In the genomic region with DNA sequence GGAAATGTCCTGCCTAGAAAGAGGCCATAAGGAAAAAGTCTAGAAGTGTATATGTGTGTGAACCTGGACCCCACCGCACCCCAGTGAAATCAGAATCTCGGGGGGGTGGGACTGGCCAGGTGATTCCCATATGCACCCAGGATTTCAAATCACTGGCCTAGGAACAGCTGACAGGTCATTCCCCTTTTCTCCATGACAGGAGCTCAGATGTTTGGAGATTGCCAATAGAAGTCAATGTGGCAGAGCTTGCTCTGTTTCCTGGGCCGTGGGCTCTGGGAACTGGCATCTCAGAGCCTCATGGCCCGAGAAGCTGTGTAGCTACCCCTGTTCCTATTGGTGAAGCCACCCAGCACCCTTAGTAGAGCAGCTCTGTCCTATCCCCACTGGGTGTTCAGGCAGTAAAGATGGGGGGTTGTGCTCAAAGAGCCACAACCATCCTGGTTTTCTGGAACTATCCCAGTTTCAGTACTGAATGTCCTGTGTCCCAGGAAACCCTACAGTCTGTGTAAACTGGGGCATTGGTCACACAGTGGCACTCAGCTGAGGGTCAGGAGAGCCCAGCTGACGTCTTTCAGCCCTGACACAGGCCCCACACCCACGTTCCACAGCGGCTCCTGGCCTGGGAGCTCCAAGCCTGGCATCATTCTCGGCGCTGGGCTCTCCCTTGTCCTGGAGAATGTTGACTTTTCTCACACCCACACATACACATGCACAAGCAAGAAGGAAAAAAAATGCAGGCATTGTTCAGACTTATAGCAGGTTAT, we compare ENCODE assay signal across 15 cellular contexts. TPM values are rescaled to one million over a fixed set of nuclear protein-coding genes. Genes with fewer than 3 reads are reported as not detected.
DNase-seq lines count a peak whose midpoint lies in the region; ATAC-seq, FAIRE-seq and TF ChIP-seq lines count a peak whose summit lies in the region.
"Had no signal": no experiment of that assay in that cellular context is flagged by ENCODE, and none has a peak within 500 bp of the region (broad histone marks: within the 10 kb centered on the region; RNA-seq: fewer than 3 reads in every experiment).

No MANE protein-coding gene starts in this region.

- H3K27me3 Mint-ChIP-seq in nephron (ENCODE audit: low read depth): peaks cover 26% of the 10 kb centered on the region
- peaks cover 23% of the 10 kb centered on the region for H3K27me3 Mint-ChIP-seq in activated T-helper 2 cell treated with anti-CD3 and anti-CD28 coated beads, Interferon-gamma antibody, Interleukin-2, Interleukin-4, amounts not matched to agents 10 μg/mL and 5 μg/mL and 100 μg/mL, durations not matched to agents 14 hours and 24 hours and 36 hours (ENCODE audit: low read depth)

- ATAC-seq in HepG2: no peak; the same call in 2 of the 3 replicates
- ATAC-seq in aorta (ENCODE audit: low FRiP score): peak; percentile 68
- ATAC-seq in SK-N-SH treated with all-trans-retinoic acid at 6 μM for 48 hours: no peak
- ATAC-seq: activated CD4-positive, alpha-beta T cell treated with anti-CD3 and anti-CD28 coated beads for 36 hours; GM12878 had no signal

- TF ChIP-seq CTCF in liver (IDR thresholded peaks at IDR 0.05; ENCODE audit: low read depth, low read length, missing input control): no peak
- no peak for TF ChIP-seq CTCF in HepG2 (CRISPR knock-in tag; IDR thresholded peaks at IDR 0.05)
- no peak for TF ChIP-seq CTCF in nephron (IDR thresholded peaks at IDR 0.05; ENCODE audit: unreplicated experiment in 3 of 3)

- CTCF ChIA-PET in HepG2 (lab: Yijun Ruan, JAX; ENCODE audit: low intra/inter-chr PET ratio, low total read pairs): no interaction called here

- no peak overlapping the region for H3K4me3 Mint-ChIP-seq in nephron
- H3K4me3 Mint-ChIP-seq in activated T-helper 2 cell treated with anti-CD3 and anti-CD28 coated beads, Interferon-gamma antibody, Interleukin-2, Interleukin-4, amounts not matched to agents 10 μg/mL and 5 μg/mL and 100 μg/mL, durations not matched to agents 14 hours and 24 hours and 36 hours (ENCODE audit: low read depth): no peak overlapping the region
- H3K4me3 Mint-ChIP-seq: activated CD4-positive, alpha-beta T cell treated with anti-CD3 and anti-CD28 coated beads for 36 hours had no signal

- H3K9ac ChIP-seq in liver (ENCODE audit: low read depth in 1 of 2, low read length in 2 of 2): peak overlapping the region in 1 of 2 donors; percentile 92
- no peak overlapping the region for H3K9ac ChIP-seq in HepG2 (ENCODE audit: insufficient read depth, low read depth, low read length)

- TF ChIP-seq RAD21 in liver (IDR thresholded peaks at IDR 0.05) (peak in 1 of 2 donors; percentile 55), HepG2 (CRISPR knock-in tag; IDR thresholded peaks at IDR 0.05) (no peak)

- H3K9me3 ChIP-seq in liver (ENCODE audit: control insufficient read depth in 4 of 4, low read length in 3 of 4) (no peaks in the 10 kb centered on the region), HepG2 (ENCODE audit: low read length) (no peaks in the 10 kb centered on the region), aorta (ENCODE audit: control insufficient read depth, low read length) (no peaks in the 10 kb centered on the region)

- peaks cover 27 to 56% (median 37%) of the 10 kb centered on the region in 4 donors for H3K4me1 ChIP-seq in liver (ENCODE audit: control insufficient read depth in 4 of 4, insufficient read depth in 4 of 4, low read length in 3 of 4)
- H3K4me1 ChIP-seq in HepG2 (ENCODE audit: insufficient read depth, low read length): peaks cover 11% of the 10 kb centered on the region
- no peaks in the 10 kb centered on the region for H3K4me1 ChIP-seq in aorta (ENCODE audit: control insufficient read depth in 1 of 2, insufficient read depth in 2 of 2, low read length in 2 of 2)

- peak overlapping the region in 2 of 3 experiments; percentile 34 to 76 for H3K27ac Mint-ChIP-seq in nephron
- H3K27ac Mint-ChIP-seq in activated T-helper 2 cell treated with anti-CD3 and anti-CD28 coated beads, Interferon-gamma antibody, Interleukin-2, Interleukin-4, amounts not matched to agents 10 μg/mL and 5 μg/mL and 100 μg/mL, durations not matched to agents 14 hours and 24 hours and 36 hours: no peak overlapping the region
- H3K27ac Mint-ChIP-seq: activated CD4-positive, alpha-beta T cell treated with anti-CD3 and anti-CD28 coated beads for 36 hours had no signal

- H3K4me3 ChIP-seq in liver (ENCODE audit: low read depth in 1 of 3, low read length in 3 of 3) (no peak overlapping the region), HepG2 (replicated peaks in 1 of 3; ENCODE audit: insufficient read depth in 1 of 3, low read depth in 2 of 3, low read length in 3 of 3) (no peak overlapping the region), aorta (ENCODE audit: low read length in 2 of 2) (no peak overlapping the region)
- H3K4me3 ChIP-seq: GM12878 had no signal

- H3K9me3 Mint-ChIP-seq in nephron: no peaks in the 10 kb centered on the region
- H3K9me3 Mint-ChIP-seq in activated T-helper 2 cell treated with anti-CD3 and anti-CD28 coated beads, Interferon-gamma antibody, Interleukin-2, Interleukin-4, amounts not matched to agents 10 μg/mL and 5 μg/mL and 100 μg/mL, durations not matched to agents 14 hours and 24 hours and 36 hours: no peaks in the 10 kb centered on the region

- peaks cover 5% of the 10 kb centered on the region for H3K4me1 Mint-ChIP-seq in nephron
- peaks cover 22% of the 10 kb centered on the region for H3K4me1 Mint-ChIP-seq in activated T-helper 2 cell treated with anti-CD3 and anti-CD28 coated beads, Interferon-gamma antibody, Interleukin-2, Interleukin-4, amounts not matched to agents 10 μg/mL and 5 μg/mL and 100 μg/mL, durations not matched to agents 14 hours and 24 hours and 36 hours (ENCODE audit: low read depth)

- DNase-seq in HepG2 (ENCODE audit: low spot score) (no peak), fibroblast of gingiva (ENCODE audit: low read depth) (peak; percentile 71), aorta (peak; percentile 74 to 87), HuH-7.5 (ENCODE audit: low spot score) (no peak)
- DNase-seq in activated T-helper 2 cell treated with anti-CD3 and anti-CD28 coated beads, Interferon-gamma antibody, Interleukin-2, Interleukin-4, amounts not matched to agents 10 μg/mL and 5 μg/mL and 100 μg/mL, durations not matched to agents 14 hours and 24 hours and 36 hours (ENCODE audit: low spot score): no peak
- DNase-seq: activated CD4-positive, alpha-beta T cell treated with anti-CD3 and anti-CD28 coated beads for 36 hours; mesendoderm; NCI-H1048; stimulated activated CD4-positive, alpha-beta T cell treated with anti-CD3 and anti-CD28 coated beads, Interleukin-2, amount 100 ng/mL, for 48 hours had no signal

- H3K79me2 ChIP-seq in HepG2 (ENCODE audit: insufficient read depth, low read length): no peaks in the 10 kb centered on the region

- intact Hi-C loops in HepG2 (cut with micrococcal nuclease; ENCODE audit: unreplicated experiment) (no loop called here), aorta (cut with DNase I) (no loop called here)
- intact Hi-C loops in activated T-helper 2 cell treated with anti-CD3 and anti-CD28 coated beads, Interferon-gamma antibody, Interleukin-2, Interleukin-4, amounts not matched to agents 10 μg/mL and 5 μg/mL and 100 μg/mL, durations not matched to agents 14 hours and 24 hours and 36 hours (cut with micrococcal nuclease): no loop called here

- FAIRE-seq in HepG2 (lab: Jason Lieb, UNC): no peak
- FAIRE-seq: colon, GM12878 had no signal

- in situ Hi-C loops in HepG2 (cut with HindIII; ENCODE audit: extremely low pct_ligation_motif_present, low pct_unique_long_range_greater_than_20kb): loop anchor here (5.0 kb wide), 1 partner anchor 36 kb away; no protein-coding TSS in a partner anchor

- no peaks in the 10 kb centered on the region for H3K36me3 Mint-ChIP-seq in nephron (ENCODE audit: low read depth)
- no peaks in the 10 kb centered on the region for H3K36me3 Mint-ChIP-seq in activated T-helper 2 cell treated with anti-CD3 and anti-CD28 coated beads, Interferon-gamma antibody, Interleukin-2, Interleukin-4, amounts not matched to agents 10 μg/mL and 5 μg/mL and 100 μg/mL, durations not matched to agents 14 hours and 24 hours and 36 hours (ENCODE audit: low read depth)

- POLR2A ChIA-PET in HepG2 (lab: Yijun Ruan, JAX): interaction anchor here (0.6 kb wide), 1 partner anchor 29 kb away, joined by 3 read pairs; no protein-coding TSS in a partner anchor

- no peak overlapping the region for H3K4me2 ChIP-seq in HepG2 (ENCODE audit: low read depth, low read length)

- no TSS peak for BruUV-seq in HepG2 (replicated peaks; lab: Mats Ljungman, UMichigan)

- no peaks in the 10 kb centered on the region for H4K20me1 ChIP-seq in HepG2 (ENCODE audit: insufficient read depth, low read length)

- no peak for TF ChIP-seq POLR2A in HepG2 (IDR thresholded peaks at IDR 0.05; ENCODE audit: insufficient read depth in 1 of 2, low read depth in 2 of 2, low read length in 2 of 2)

- TF ChIP-seq EP300 in HepG2 (IDR thresholded peaks at IDR 0.05; ENCODE audit: low read depth in 2 of 2, low read length in 2 of 2) (no peak), HepG2 (CRISPR knock-in tag; IDR thresholded peaks at IDR 0.05; ENCODE audit: borderline replicate concordance) (no peak)

- H3K36me3 ChIP-seq in liver (ENCODE audit: control insufficient read depth in 4 of 4, insufficient read depth in 3 of 4, low read depth in 1 of 4, low read length in 3 of 4) (no peaks in the 10 kb centered on the region), HepG2 (replicated peaks in 1 of 2; ENCODE audit: control insufficient read depth in 1 of 2, insufficient read depth in 2 of 2, low read length in 2 of 2) (no peaks in the 10 kb centered on the region), aorta (ENCODE audit: control insufficient read depth in 1 of 2, insufficient read depth in 2 of 2, low read length in 1 of 2) (no peaks in the 10 kb centered on the region)

- no peak overlapping the region for H2AFZ ChIP-seq in HepG2 (ENCODE audit: low read length)

- H3K27ac ChIP-seq in liver (ENCODE audit: low read depth in 1 of 2, low read length in 2 of 2) (peak overlapping the region; percentile 96 to 99), HepG2 (ENCODE audit: extremely low read length, insufficient read depth, low read length) (no peak overlapping the region), aorta (ENCODE audit: low read depth in 1 of 2, low read length in 2 of 2) (no peak overlapping the region)

- H3K27me3 ChIP-seq in liver (ENCODE audit: control insufficient read depth in 4 of 4, insufficient read depth in 4 of 4, low read length in 3 of 4): no peaks in the 10 kb centered on the region
- peaks cover 13 to 67% of the 10 kb centered on the region in 2 experiments; a peak in 4 of 5 replicates for H3K27me3 ChIP-seq in HepG2 (ENCODE audit: control insufficient read depth in 1 of 2, insufficient read depth in 2 of 2, low read length in 2 of 2)
- no peaks in the 10 kb centered on the region for H3K27me3 ChIP-seq in aorta (ENCODE audit: control insufficient read depth in 1 of 2, insufficient read depth in 2 of 2, low read length in 1 of 2)

- 32% methylated on average over 9 of the region's 9 CpGs for WGBS in liver
- WGBS in HepG2 (ENCODE audit: low lambda C conversion rate): 15% methylated on average over 9 of the region's 9 CpGs
- WGBS in aorta, 2 donors: 43 to 44% methylated on average over 9 of the region's 9 CpGs

RNA-seq across cellular contexts. Expression of a gene that starts 18.9 kb away (rescaled TPM):
- total RNA-seq in liver: under 1 TPM in 1 of 2 donors, not detected in 1; 0.75 TPM
- polyA plus RNA-seq in liver: 1 to 10 TPM; 1.3 to 4.8 TPM
- total RNA-seq in HepG2 (2016; rRNA removed; fragmentation: Illumina TruSeq; extraction: Trizol): not detected in 2 replicates
- total RNA-seq in HepG2 (2016; cell fraction: cytosol; rRNA removed; fragmentation: Illumina TruSeq; extraction: Trizol; ENCODE audit: low read depth): not detected in 2 replicates
- not detected in 2 replicates for total RNA-seq in HepG2 (2016; cell fraction: insoluble cytoplasmic fraction; rRNA removed; fragmentation: Illumina TruSeq; extraction: Trizol)
- total RNA-seq in HepG2 (2016; cell fraction: membrane; rRNA removed; fragmentation: Illumina TruSeq; extraction: Trizol): not detected in 2 replicates
- total RNA-seq in HepG2 (2016; cell fraction: nucleus; rRNA removed; fragmentation: Illumina TruSeq; extraction: Trizol): not detected in 2 replicates
- not detected in 2 replicates for polyA plus RNA-seq in HepG2 (2011; rRNA removed)
- polyA plus RNA-seq in HepG2 (2011; cell fraction: cytosol; rRNA removed): not detected in 2 replicates
- polyA plus RNA-seq in HepG2 (2011; cell fraction: nucleus; rRNA removed): 0.23 TPM in 1 of 2 replicates, not detected in the other
- polyA plus RNA-seq in HepG2 (2012): 0.07 and 0.16 TPM in 2 replicates
- not detected in 2 replicates for polyA plus RNA-seq in HepG2 (2016; cell fraction: cytosol; fragmentation: Illumina TruSeq; extraction: Trizol; ENCODE audit: low read depth)
- polyA plus RNA-seq in HepG2 (2016; cell fraction: insoluble cytoplasmic fraction; fragmentation: Illumina TruSeq; extraction: Trizol; ENCODE audit: low read depth): not detected in 2 replicates
- polyA plus RNA-seq in HepG2 (2016; cell fraction: membrane; fragmentation: Illumina TruSeq; extraction: Trizol; ENCODE audit: low read depth): not detected in 2 replicates
- not detected in 2 replicates for polyA plus RNA-seq in HepG2 (2016; cell fraction: nucleus; fragmentation: Illumina TruSeq; extraction: Trizol; ENCODE audit: insufficient read depth, low read depth)
- polyA minus RNA-seq in HepG2 (2011; rRNA and poly(A)+ RNA removed; ENCODE audit: low replicate concordance): not detected in 2 replicates
- polyA minus RNA-seq in HepG2 (2011; cell fraction: cytosol; rRNA and poly(A)+ RNA removed): not detected in 2 replicates
- not detected in 2 replicates for polyA minus RNA-seq in HepG2 (2011; cell fraction: nucleus; rRNA and poly(A)+ RNA removed)
- 1 to 10 TPM; 2.1 to 8.0 TPM for total RNA-seq in aorta
- under 1 TPM in 1 of 2 donors, not detected in 1; 0.43 TPM for polyA plus RNA-seq in aorta
- 21.9 and 23.5 TPM in 2 replicates for total RNA-seq in activated T-helper 2 cell treated with anti-CD3 and anti-CD28 coated beads, Interferon-gamma antibody, Interleukin-2, Interleukin-4, amounts not matched to agents 10 μg/mL and 5 μg/mL and 100 μg/mL, durations not matched to agents 14 hours and 24 hours and 36 hours
- polyA plus RNA-seq: BJ had no signal

RNA-seq across cellular contexts. Expression of a gene that starts 40.8 kb away (rescaled TPM):
- total RNA-seq in liver: 10 to 100 TPM in 1 of 2 donors, under 1 TPM in 1; 0.33 to 37.7 TPM
- polyA plus RNA-seq in liver: 10 to 100 TPM; 20.4 to 33.2 TPM
- total RNA-seq in HepG2 (2016; rRNA removed; fragmentation: Illumina TruSeq; extraction: Trizol): 0.11 and 0.13 TPM in 2 replicates
- 0.10 TPM in 1 of 2 replicates, not detected in the other for total RNA-seq in HepG2 (2016; cell fraction: cytosol; rRNA removed; fragmentation: Illumina TruSeq; extraction: Trizol; ENCODE audit: low read depth)
- total RNA-seq in HepG2 (2016; cell fraction: insoluble cytoplasmic fraction; rRNA removed; fragmentation: Illumina TruSeq; extraction: Trizol): 0.13 and 0.21 TPM in 2 replicates
- 0.12 and 0.21 TPM in 2 replicates for total RNA-seq in HepG2 (2016; cell fraction: membrane; rRNA removed; fragmentation: Illumina TruSeq; extraction: Trizol)
- total RNA-seq in HepG2 (2016; cell fraction: nucleus; rRNA removed; fragmentation: Illumina TruSeq; extraction: Trizol): 0.34 and 0.38 TPM in 2 replicates
- 0.22 and 0.61 TPM in 2 replicates for polyA plus RNA-seq in HepG2 (2011; rRNA removed)
- 0.23 and 0.62 TPM in 2 replicates for polyA plus RNA-seq in HepG2 (2011; cell fraction: cytosol; rRNA removed)
- polyA plus RNA-seq in HepG2 (2011; cell fraction: nucleus; rRNA removed): 0.55 and 0.88 TPM in 2 replicates
- 0.13 TPM in 1 of 2 replicates, not detected in the other for polyA plus RNA-seq in HepG2 (2012)
- not detected in 2 replicates for polyA plus RNA-seq in HepG2 (2016; cell fraction: cytosol; fragmentation: Illumina TruSeq; extraction: Trizol; ENCODE audit: low read depth)
- polyA plus RNA-seq in HepG2 (2016; cell fraction: insoluble cytoplasmic fraction; fragmentation: Illumina TruSeq; extraction: Trizol; ENCODE audit: low read depth): 0.11 and 0.14 TPM in 2 replicates
- 0.13 TPM in 1 of 2 replicates, not detected in the other for polyA plus RNA-seq in HepG2 (2016; cell fraction: membrane; fragmentation: Illumina TruSeq; extraction: Trizol; ENCODE audit: low read depth)
- 0.15 and 0.25 TPM in 2 replicates for polyA plus RNA-seq in HepG2 (2016; cell fraction: nucleus; fragmentation: Illumina TruSeq; extraction: Trizol; ENCODE audit: insufficient read depth, low read depth)
- polyA minus RNA-seq in HepG2 (2011; rRNA and poly(A)+ RNA removed; ENCODE audit: low replicate concordance): 1.6 and 10.7 TPM in 2 replicates
- polyA minus RNA-seq in HepG2 (2011; cell fraction: cytosol; rRNA and poly(A)+ RNA removed): 0.44 TPM in 1 of 2 replicates, not detected in the other
- 0.62 and 1.4 TPM in 2 replicates for polyA minus RNA-seq in HepG2 (2011; cell fraction: nucleus; rRNA and poly(A)+ RNA removed)
- total RNA-seq in aorta: 10 to 100 TPM; 56.7 to 68.5 TPM
- 10 to 100 TPM; 51.5 to 78.8 TPM for polyA plus RNA-seq in aorta
- total RNA-seq in activated T-helper 2 cell treated with anti-CD3 and anti-CD28 coated beads, Interferon-gamma antibody, Interleukin-2, Interleukin-4, amounts not matched to agents 10 μg/mL and 5 μg/mL and 100 μg/mL, durations not matched to agents 14 hours and 24 hours and 36 hours: 0.07 and 0.11 TPM in 2 replicates
- total RNA-seq: activated CD4-positive, alpha-beta T cell treated with anti-CD3 and anti-CD28 coated beads for 36 hours; GM12878 had no signal

RNA-seq across cellular contexts. Expression of a gene that starts 45.0 kb away (rescaled TPM):
- total RNA-seq in liver (not detected), HepG2 (2016; rRNA removed; fragmentation: Illumina TruSeq; extraction: Trizol) (not detected in 2 replicates), aorta (1 to 10 TPM in 1 of 2 donors, not detected in 1; 1.7 TPM)
- polyA plus RNA-seq in liver (not detected), HepG2 (2011; rRNA removed) (not detected in 2 replicates), aorta (1 to 10 TPM; 2.3 to 8.1 TPM)
- not detected in 2 replicates for total RNA-seq in HepG2 (2016; cell fraction: cytosol; rRNA removed; fragmentation: Illumina TruSeq; extraction: Trizol; ENCODE audit: low read depth)
- not detected in 2 replicates for total RNA-seq in HepG2 (2016; cell fraction: insoluble cytoplasmic fraction; rRNA removed; fragmentation: Illumina TruSeq; extraction: Trizol)
- total RNA-seq in HepG2 (2016; cell fraction: membrane; rRNA removed; fragmentation: Illumina TruSeq; extraction: Trizol): not detected in 2 replicates
- total RNA-seq in HepG2 (2016; cell fraction: nucleus; rRNA removed; fragmentation: Illumina TruSeq; extraction: Trizol): not detected in 2 replicates
- not detected in 2 replicates for polyA plus RNA-seq in HepG2 (2011; cell fraction: cytosol; rRNA removed)
- not detected in 2 replicates for polyA plus RNA-seq in HepG2 (2011; cell fraction: nucleus; rRNA removed)
- polyA plus RNA-seq in HepG2 (2012): not detected in 2 replicates
- polyA plus RNA-seq in HepG2 (2016; cell fraction: cytosol; fragmentation: Illumina TruSeq; extraction: Trizol; ENCODE audit: low read depth): not detected in 2 replicates
- not detected in 2 replicates for polyA plus RNA-seq in HepG2 (2016; cell fraction: insoluble cytoplasmic fraction; fragmentation: Illumina TruSeq; extraction: Trizol; ENCODE audit: low read depth)
- not detected in 2 replicates for polyA plus RNA-seq in HepG2 (2016; cell fraction: membrane; fragmentation: Illumina TruSeq; extraction: Trizol; ENCODE audit: low read depth)
- polyA plus RNA-seq in HepG2 (2016; cell fraction: nucleus; fragmentation: Illumina TruSeq; extraction: Trizol; ENCODE audit: insufficient read depth, low read depth): not detected in 2 replicates
- polyA minus RNA-seq in HepG2 (2011; rRNA and poly(A)+ RNA removed; ENCODE audit: low replicate concordance): not detected in 2 replicates
- polyA minus RNA-seq in HepG2 (2011; cell fraction: cytosol; rRNA and poly(A)+ RNA removed): not detected in 2 replicates
- not detected in 2 replicates for polyA minus RNA-seq in HepG2 (2011; cell fraction: nucleus; rRNA and poly(A)+ RNA removed)
- total RNA-seq in activated T-helper 2 cell treated with anti-CD3 and anti-CD28 coated beads, Interferon-gamma antibody, Interleukin-2, Interleukin-4, amounts not matched to agents 10 μg/mL and 5 μg/mL and 100 μg/mL, durations not matched to agents 14 hours and 24 hours and 36 hours: not detected in 2 replicates
- total RNA-seq: activated CD4-positive, alpha-beta T cell treated with anti-CD3 and anti-CD28 coated beads for 36 hours had no signal
- polyA plus RNA-seq: BJ had no signal

Comparison
In these comparisons a context has a peak if more than half of its experiments do, and no peak if none do; other contexts are left out.
1. H3K27ac ChIP-seq: peak in liver (2 of 2); none in HepG2 (single experiment) and aorta (0 of 2).
2. DNase-seq: peak in fibroblast of gingiva (single experiment) and aorta (2 of 2); none in HepG2 (single experiment), HuH-7.5 (single experiment) and activated T-helper 2 cell treated with anti-CD3 and anti-CD28 coated beads, Interferon-gamma antibody, Interleukin-2, Interleukin-4, amounts not matched to agents 10 μg/mL and 5 μg/mL and 100 μg/mL, durations not matched to agents 14 hours and 24 hours and 36 hours (single experiment).